Comparison of ENCODE assay signal across 26 cellular contexts in genomic region chr17:6346387-6346786, GRCh38.
DNase-seq lines count a peak whose midpoint lies in the region; ATAC-seq, FAIRE-seq and TF ChIP-seq lines count a peak whose summit lies in the region.
"Had no signal": no experiment of that assay in that cellular context is flagged by ENCODE, and none has a peak within 500 bp of the region (broad histone marks: within the 10 kb centered on the region; RNA-seq: fewer than 3 reads in every experiment).

No MANE protein-coding gene starts in this region.

- CTCF ChIA-PET in A549 (lab: Yijun Ruan, JAX) (interaction anchor here (0.5 to 1.4 kb wide), 5 partner anchors 23 to 759 kb away, joined by 3 read pairs; no protein-coding TSS in a partner anchor), H1 (lab: Charles Lee; ENCODE audit: partially characterized antibody) (interaction anchor here (0.7 to 2.0 kb wide), 7 partner anchors 15 to 129 kb away, joined by 3 to 8 read pairs (median 4); no protein-coding TSS in a partner anchor)
- CTCF ChIA-PET in activated CD4-positive, alpha-beta memory T cell treated with anti-CD3 and anti-CD28 coated beads for 36 hours (lab: Charles Lee) = no interaction called here

- H2AK5ac ChIP-seq in H1 (ENCODE audit: low read depth, low read length) (no peak overlapping the region), neuronal stem cell (ENCODE audit: low read depth, low read length) (no peak overlapping the region)

- H3K36me3 ChIP-seq in H1 (ENCODE audit: control insufficient read depth in 2 of 4, insufficient read depth in 4 of 4, low read length in 3 of 4) (no peaks in the 10 kb centered on the region), neuronal stem cell (replicated peaks in 1 of 2; ENCODE audit: control insufficient read depth in 2 of 2, insufficient read depth in 2 of 2, low read length in 2 of 2) (no peaks in the 10 kb centered on the region)
- H3K36me3 ChIP-seq: BLaER1, SJSA1 had no signal

- no peak overlapping the region for H3K56ac ChIP-seq in H1 (replicated peaks; ENCODE audit: insufficient read length, low read depth, low read length)

- H4K8ac ChIP-seq in H1 (ENCODE audit: extremely low read depth, insufficient read depth, low read length) = peak overlapping the region; percentile 71; the same call in 1 of the 2 replicates
- no peak overlapping the region for H4K8ac ChIP-seq in neuronal stem cell (ENCODE audit: low read depth, low read length)

- no peak overlapping the region for H4K91ac ChIP-seq in H1 (replicated peaks; ENCODE audit: insufficient read length, low read length)
- no peak overlapping the region for H4K91ac ChIP-seq in neuronal stem cell (ENCODE audit: low read depth, low read length, poor library complexity)

- H2BK20ac ChIP-seq in H1 (ENCODE audit: low read length) = no peak overlapping the region

- no peaks in the 10 kb centered on the region for H4K20me1 ChIP-seq in H1 (replicated peaks in 1 of 2; ENCODE audit: control insufficient read depth in 1 of 2, insufficient read depth in 2 of 2, low read length in 2 of 2)
- H4K20me1 ChIP-seq: BLaER1 had no signal

- FAIRE-seq in A549 (lab: Jason Lieb, UNC) (no peak), H1 (lab: Jason Lieb, UNC) (no peak)
- FAIRE-seq: K562 had no signal

- no peaks in the 10 kb centered on the region for H3K79me2 ChIP-seq in H1 (ENCODE audit: control insufficient read depth in 1 of 2, insufficient read depth in 2 of 2, low read length in 2 of 2)

- H3K9ac ChIP-seq in H1 (replicated peaks in 1 of 4; ENCODE audit: extremely low read depth in 1 of 4, low read depth in 3 of 4, low read length in 3 of 4) = no peak overlapping the region
- H3K9ac ChIP-seq in neuronal stem cell (ENCODE audit: low read depth, low read length, poor library complexity) = peak overlapping the region; percentile 65
- H3K9ac ChIP-seq: BLaER1 had no signal

- H2AFZ ChIP-seq in H1 (ENCODE audit: low read length) = peak overlapping the region; percentile 83; the same call in 1 of the 2 replicates
- H2AFZ ChIP-seq in neuronal stem cell (ENCODE audit: low read length) = no peak overlapping the region

- peaks cover 0 to 2% (median 0%) of the 10 kb centered on the region in 5 experiments for H3K9me3 Mint-ChIP-seq in brain
- no peaks in the 10 kb centered on the region for H3K9me3 Mint-ChIP-seq in activated CD4-positive, alpha-beta memory T cell treated with anti-CD3 and anti-CD28 coated beads for 36 hours

- H3K36me3 Mint-ChIP-seq in brain = no peaks in the 10 kb centered on the region
- no peaks in the 10 kb centered on the region for H3K36me3 Mint-ChIP-seq in activated CD4-positive, alpha-beta memory T cell treated with anti-CD3 and anti-CD28 coated beads for 36 hours
- H3K36me3 Mint-ChIP-seq: CD4-positive, CD25-positive, alpha-beta regulatory T cell had no signal

- H2BK15ac ChIP-seq in H1 (ENCODE audit: low read length) (no peak overlapping the region), neuronal stem cell (ENCODE audit: low read length) (no peak overlapping the region)

- TF ChIP-seq RAD21 in A549 (conservative IDR thresholded peaks at IDR 0.05 in 1 of 2, IDR thresholded peaks at IDR 0.05 in 1 of 2) (no peak), H1 (IDR thresholded peaks at IDR 0.05 in 1 of 2, conservative IDR thresholded peaks at IDR 0.05 in 1 of 2; ENCODE audit: low read depth in 2 of 2, low read length in 2 of 2) (no peak)

- H3K79me1 ChIP-seq in H1 (ENCODE audit: low read depth, low read length) (no peaks in the 10 kb centered on the region), neuronal stem cell (ENCODE audit: low read depth, low read length) (no peaks in the 10 kb centered on the region)

- no peaks in the 10 kb centered on the region for H3K4me1 ChIP-seq in A549
- no peaks in the 10 kb centered on the region for H3K4me1 ChIP-seq in H1 (replicated peaks in 1 of 4; ENCODE audit: control insufficient read depth in 3 of 4, insufficient read depth in 4 of 4, low read length in 3 of 4)
- H3K4me1 ChIP-seq in neuronal stem cell (ENCODE audit: control insufficient read depth in 2 of 2, insufficient read depth in 1 of 2, low read depth in 1 of 2, low read length in 2 of 2) = peaks cover 2 to 3% of the 10 kb centered on the region in 2 donors
- H3K4me1 ChIP-seq: BLaER1, SJSA1 had no signal

- no peak overlapping the region for H3K4me3 Mint-ChIP-seq in brain
- H3K4me3 Mint-ChIP-seq in activated CD4-positive, alpha-beta memory T cell treated with anti-CD3 and anti-CD28 coated beads for 36 hours = no peak overlapping the region
- H3K4me3 Mint-ChIP-seq: CD4-positive, CD25-positive, alpha-beta regulatory T cell had no signal

- peaks cover 3% of the 10 kb centered on the region for H3K27me3 Mint-ChIP-seq in brain
- H3K27me3 Mint-ChIP-seq in activated CD4-positive, alpha-beta memory T cell treated with anti-CD3 and anti-CD28 coated beads for 36 hours = peaks cover 21% of the 10 kb centered on the region
- H3K27me3 Mint-ChIP-seq: CD4-positive, CD25-positive, alpha-beta regulatory T cell had no signal

- no peak overlapping the region for H2BK120ac ChIP-seq in H1 (replicated peaks; ENCODE audit: low read depth, low read length)
- no peak overlapping the region for H2BK120ac ChIP-seq in neuronal stem cell (ENCODE audit: low read depth, low read length)

- no peak overlapping the region for H3K14ac ChIP-seq in H1 (ENCODE audit: insufficient read length)
- H3K14ac ChIP-seq in neuronal stem cell (ENCODE audit: low read length) = no peak overlapping the region

- H2BK12ac ChIP-seq in H1 (ENCODE audit: low read depth, low read length) = no peak overlapping the region
- no peak overlapping the region for H2BK12ac ChIP-seq in neuronal stem cell (ENCODE audit: low read length)

- intact Hi-C loops in activated CD4-positive, alpha-beta memory T cell treated with anti-CD3 and anti-CD28 coated beads for 36 hours (cut with micrococcal nuclease) = no loop called here

- H3K4me2 ChIP-seq in A549 (no peak overlapping the region), H1 (ENCODE audit: insufficient read depth in 1 of 2, low read depth in 2 of 2, low read length in 2 of 2) (no peak overlapping the region), neuronal stem cell (ENCODE audit: insufficient read depth, low read length, poor library complexity, severe bottlenecking) (no peak overlapping the region)
- H3K4me2 ChIP-seq: BLaER1 had no signal

- no peak overlapping the region for H4K5ac ChIP-seq in H1 (ENCODE audit: insufficient read length, low read depth, low read length)

- TF ChIP-seq CTCF in A549 (IDR thresholded peaks at IDR 0.05) = no peak
- TF ChIP-seq CTCF in brain (conservative IDR thresholded peaks at IDR 0.05) = no peak
- no peak for TF ChIP-seq CTCF in H1 (IDR thresholded peaks at IDR 0.05; ENCODE audit: control extremely low read depth in 1 of 3, insufficient read depth in 1 of 3, low read depth in 1 of 3, low read length in 3 of 3)

- H2BK5ac ChIP-seq in H1 (ENCODE audit: low read depth, low read length) = no peak overlapping the region
- no peak overlapping the region for H2BK5ac ChIP-seq in neuronal stem cell (ENCODE audit: low read length)

- H3K4me1 Mint-ChIP-seq in brain = peaks cover 12% of the 10 kb centered on the region
- no peaks in the 10 kb centered on the region for H3K4me1 Mint-ChIP-seq in activated CD4-positive, alpha-beta memory T cell treated with anti-CD3 and anti-CD28 coated beads for 36 hours (ENCODE audit: low read depth)
- H3K4me1 Mint-ChIP-seq: CD4-positive, CD25-positive, alpha-beta regulatory T cell had no signal

- peak overlapping the region in 4 of 5 experiments; percentile 56 to 65 (median 62) for H3K27ac Mint-ChIP-seq in brain
- no peak overlapping the region for H3K27ac Mint-ChIP-seq in activated CD4-positive, alpha-beta memory T cell treated with anti-CD3 and anti-CD28 coated beads for 36 hours
- H3K27ac Mint-ChIP-seq: CD4-positive, CD25-positive, alpha-beta regulatory T cell had no signal

- no peaks in the 10 kb centered on the region; a peak in 1 of 7 replicates for H3K27me3 ChIP-seq in H1 (replicated peaks in 1 of 4; ENCODE audit: control insufficient read depth in 3 of 4, extremely low read depth in 1 of 4, insufficient read depth in 3 of 4, low read length in 3 of 4)
- H3K27me3 ChIP-seq in neuronal stem cell (ENCODE audit: control insufficient read depth in 3 of 3, insufficient read depth in 3 of 3, low read depth in 1 of 3, low read length in 3 of 3) = no peaks in the 10 kb centered on the region
- H3K27me3 ChIP-seq: BLaER1, SJSA1 had no signal

- TF ChIP-seq POLR2A in A549 (IDR thresholded peaks at IDR 0.05; ENCODE audit: low read length) = no peak
- no peak for TF ChIP-seq POLR2A in H1 (IDR thresholded peaks at IDR 0.05; ENCODE audit: control extremely low read depth in 1 of 2, low read depth in 2 of 2, low read length in 2 of 2)

- H3K27ac ChIP-seq in A549 (no peak overlapping the region), H1 (ENCODE audit: low read depth, low read length) (no peak overlapping the region), neuronal stem cell (replicated peaks; ENCODE audit: low read length) (no peak overlapping the region)
- H3K27ac ChIP-seq: BLaER1, SJSA1 had no signal

- H3K4me3 ChIP-seq in A549 (no peak overlapping the region), H1 (ENCODE audit: extremely low read depth in 1 of 4, insufficient read depth in 2 of 4, low read depth in 3 of 4, low read length in 4 of 4) (no peak overlapping the region), neuronal stem cell (ENCODE audit: low read length in 2 of 2) (no peak overlapping the region)
- H3K4me3 ChIP-seq: BLaER1, K562, SJSA1 had no signal

- H3K18ac ChIP-seq in H1 (ENCODE audit: extremely low read depth, low read length) (no peak overlapping the region), neuronal stem cell (ENCODE audit: low read length) (peak overlapping the region; percentile 29)

- WGBS in A549 (ENCODE audit: missing lambda C conversion rate) = 30% methylated on average over 6 of the region's 6 CpGs
- WGBS in H1 (ENCODE audit: extremely low coverage in 1 of 2, insufficient coverage in 1 of 2, insufficient read length in 1 of 2, insufficient replicate concordance in 2 of 2, low coverage in 1 of 2, low lambda C conversion rate in 2 of 2, missing lambda C conversion rate in 1 of 2), 2 experiments = 72% methylated on average over 6 of the region's 6 CpGs; no CpG with 5 or more reads in 1 of the 2 experiments
- no CpG with 5 or more reads among the region's 6 CpGs for WGBS in neuronal stem cell (ENCODE audit: extremely low coverage in 2 of 2, insufficient read length in 2 of 2, insufficient replicate concordance in 1 of 2), 2 donors

- DNase-seq in A549 (ENCODE audit: low read depth in 1 of 2, low spot score in 1 of 2) (no peak), H1 (ENCODE audit: low read depth in 1 of 2, low spot score in 2 of 2) (no peak), neuronal stem cell (ENCODE audit: low spot score) (no peak), DMS153 (lab: John Stamatoyannopoulos, UW) (no peak)
- DNase-seq in activated CD4-positive, alpha-beta memory T cell treated with anti-CD3 and anti-CD28 coated beads for 36 hours = no peak
- DNase-seq: 8988T; CD4-positive, CD25-positive, alpha-beta regulatory T cell; GOT3; Kasumi-1; NCI-H1092 treated with DMSO at 0.1 percent for 48 hours; NCI-H1436; NCI-H187; NCI-H2081 treated with DMSO at 0.1 percent for 48 hours; NCI-H2171; NCI-H226; NCI-H510A; NCI-H69; Right ventricle myocardium superior; RPMI8226 had no signal

- H3K9me3 ChIP-seq in A549 (no peaks in the 10 kb centered on the region), H1 (ENCODE audit: insufficient read depth in 2 of 2, low read depth in 1 of 2, low read length in 1 of 2) (no peaks in the 10 kb centered on the region), neuronal stem cell (replicated peaks in 1 of 2; ENCODE audit: control insufficient read depth in 2 of 2, insufficient read depth in 1 of 2, low read depth in 1 of 2, low read length in 2 of 2) (no peaks in the 10 kb centered on the region)
- H3K9me3 ChIP-seq: BLaER1, SJSA1 had no signal

- ATAC-seq in A549 (peak; percentile 54 to 60; a peak in 4 of 6 replicates), HG02970 (IDR thresholded peaks at IDR 0.05; ENCODE audit: low FRiP score, unreplicated experiment) (no peak), HG02884 (IDR thresholded peaks at IDR 0.05; ENCODE audit: unreplicated experiment) (no peak)
- ATAC-seq: HCT116, K562 had no signal

- H3K4ac ChIP-seq in H1 (replicated peaks; ENCODE audit: insufficient read length, low read depth, low read length) (no peak overlapping the region), neuronal stem cell (ENCODE audit: low read length) (no peak overlapping the region)

- no peaks in the 10 kb centered on the region for H3K23me2 ChIP-seq in H1 (ENCODE audit: low read depth, low read length)

- no peak for TF ChIP-seq EP300 in A549 (IDR thresholded peaks at IDR 0.05)
- no peak for TF ChIP-seq EP300 in H1 (IDR thresholded peaks at IDR 0.05; ENCODE audit: borderline replicate concordance in 1 of 2, low read depth in 2 of 2, low read length in 2 of 2)

- no peak overlapping the region for H3K23ac ChIP-seq in H1 (ENCODE audit: insufficient read length)
- no peak overlapping the region for H3K23ac ChIP-seq in neuronal stem cell (ENCODE audit: low read depth, low read length, poor library complexity)

- POLR2A ChIA-PET in A549 (lab: Yijun Ruan, JAX) = no interaction called here
- POLR2A ChIA-PET in H1 (lab: Charles Lee; ENCODE audit: partially characterized antibody) = interaction anchor here (0.7 kb wide), 1 partner anchor 60 kb away, joined by 3 read pairs; no protein-coding TSS in a partner anchor
- POLR2A ChIA-PET in activated CD4-positive, alpha-beta memory T cell treated with anti-CD3 and anti-CD28 coated beads for 36 hours (lab: Charles Lee) = no interaction called here

Comparison
In these comparisons a context has a peak if more than half of its experiments do, and no peak if none do; other contexts are left out.
1. ATAC-seq: peak in A549 (2 of 2); none in HG02970 (single experiment) and HG02884 (single experiment).